Comparison of ENCODE assay signal across 10 cellular contexts in the genomic region with DNA sequence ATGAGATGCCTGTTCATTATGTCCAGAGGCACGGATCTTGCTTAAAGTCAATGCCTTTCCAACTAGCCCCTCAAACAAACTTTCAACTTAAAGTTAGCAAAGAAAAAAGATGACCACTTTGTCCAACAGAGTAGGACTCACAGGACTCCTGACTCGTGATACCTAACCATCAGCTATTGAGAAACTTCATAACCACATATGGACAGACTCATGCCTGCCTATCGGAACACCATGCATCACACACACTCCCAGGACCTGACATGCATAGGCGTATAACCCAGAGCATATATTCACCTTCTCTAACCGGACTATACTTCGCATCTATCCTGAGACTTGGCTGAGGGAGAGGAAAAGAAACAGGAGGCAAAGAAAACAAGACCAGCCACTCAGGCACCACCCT. TPM values are rescaled to one million over a fixed set of nuclear protein-coding genes. Genes with fewer than 3 reads are reported as not detected.
A peak's percentile ranks its signal among the peaks of the same experiment; 100 is the strongest.
DNase-seq lines count a peak whose midpoint lies in the region; ATAC-seq and TF ChIP-seq lines count a peak whose summit lies in the region.
"Had no signal": no experiment of that assay in that cellular context is flagged by ENCODE, and none has a peak within 500 bp of the region (broad histone marks: within the 10 kb centered on the region; RNA-seq: fewer than 3 reads in every experiment).

No MANE protein-coding gene starts in this region.

- CTCF ChIA-PET in T-cell (lab: Charles Lee) = no interaction called here

- H3K36me3 Mint-ChIP-seq in T-cell (peaks cover 20% of the 10 kb centered on the region), progenitor cell of endocrine pancreas (ENCODE audit: insufficient read depth) (peaks cover 9% of the 10 kb centered on the region)

- H3K27ac Mint-ChIP-seq in T-cell (peak overlapping the region; percentile 91 to 94), progenitor cell of endocrine pancreas (no peak overlapping the region)

- no peak for ATAC-seq in T-cell (replicated peaks in 1 of 4)
- ATAC-seq in GM19023 (IDR thresholded peaks at IDR 0.05; ENCODE audit: unreplicated experiment) = no peak
- ATAC-seq in GM18505 (IDR thresholded peaks at IDR 0.05; ENCODE audit: unreplicated experiment) = no peak
- no peak for ATAC-seq in HG03342 (IDR thresholded peaks at IDR 0.05; ENCODE audit: unreplicated experiment)

- H3K27me3 Mint-ChIP-seq in T-cell (no peaks in the 10 kb centered on the region), progenitor cell of endocrine pancreas (no peaks in the 10 kb centered on the region)

- peak overlapping the region; percentile 35 to 95 (median 94) for H3K4me3 Mint-ChIP-seq in T-cell
- H3K4me3 Mint-ChIP-seq in progenitor cell of endocrine pancreas (ENCODE audit: low read depth) = peak overlapping the region; percentile 39

- H3K4me3 ChIP-seq in GM08714 (ENCODE audit: low read length) = peak overlapping the region; percentile 82; the same call in 1 of the 2 replicates
- H3K4me3 ChIP-seq: HAP-1 had no signal

- H3K9me3 Mint-ChIP-seq in T-cell (no peaks in the 10 kb centered on the region), progenitor cell of endocrine pancreas (ENCODE audit: low read depth) (no peaks in the 10 kb centered on the region)

- no peak for DNase-seq in T-cell
- DNase-seq in epithelial cell of prostate (ENCODE audit: low read depth, low spot score) = peak; percentile 24
- DNase-seq in progenitor cell of endocrine pancreas (ENCODE audit: low spot score, unreplicated experiment) = no peak
- no peak for DNase-seq in NCI-H2081 treated with DMSO at 0.1 percent for 48 hours (lab: John Stamatoyannopoulos, UW)
- DNase-seq: retina had no signal

- peak overlapping the region; percentile 27 for H3K27ac ChIP-seq in epithelial cell of prostate

- TF ChIP-seq POLR2A in GM18505 (IDR thresholded peaks at IDR 0.05; ENCODE audit: borderline replicate concordance, extremely low read depth, insufficient read depth, insufficient read length) = no peak

- TF ChIP-seq CTCF in progenitor cell of endocrine pancreas (IDR thresholded peaks at IDR 0.05; ENCODE audit: unreplicated experiment) = no peak

- POLR2A ChIA-PET in T-cell (lab: Charles Lee) = no interaction called here

- H3K4me1 Mint-ChIP-seq in T-cell (peaks cover 53 to 60% (median 59%) of the 10 kb centered on the region in 3 donors), progenitor cell of endocrine pancreas (ENCODE audit: low read depth) (peaks cover 28% of the 10 kb centered on the region)

RNA-seq across cellular contexts. Expression of a gene that starts 2.3 kb away (rescaled TPM):
- 10 to 100 TPM; 36.4 to 60.3 (median 52.6) TPM for total RNA-seq in T-cell
- total RNA-seq in progenitor cell of endocrine pancreas = 66.8 and 77.8 TPM in 2 replicates

RNA-seq across cellular contexts. Expression of a gene that starts 28.0 kb away (rescaled TPM):
- total RNA-seq in T-cell = 10 to 100 TPM; 31.5 to 45.8 (median 44.3) TPM
- total RNA-seq in progenitor cell of endocrine pancreas = 17.1 and 19.9 TPM in 2 replicates

RNA-seq across cellular contexts. Expression of a gene that starts 44.5 kb away (rescaled TPM):
- total RNA-seq in T-cell (100 to 1,000 TPM in 3 of 5 donors, 10 to 100 TPM in 2; 81.2 to 116 (median 104) TPM), progenitor cell of endocrine pancreas (134 and 138 TPM in 2 replicates)

RNA-seq across cellular contexts. Expression of a gene that starts 49.0 kb away (rescaled TPM):
- total RNA-seq in T-cell = under 1 TPM in 3 of 5 donors, not detected in 2; 0.28 to 0.69 (median 0.53) TPM
- 109 and 112 TPM in 2 replicates for total RNA-seq in progenitor cell of endocrine pancreas

RNA-seq across cellular contexts. Expression of a gene that starts 56.4 kb away (rescaled TPM):
- total RNA-seq in T-cell = 1,000 to 10,000 TPM; 1,638 to 2,124 (median 1,743) TPM
- 1,623 and 1,642 TPM in 2 replicates for total RNA-seq in progenitor cell of endocrine pancreas
